In genomic region chr10:22655312-22655973, GRCh38 we compare ENCODE assay signal across 9 cellular contexts. TPM values are rescaled to one million over a fixed set of nuclear protein-coding genes. Genes with fewer than 3 reads are reported as not detected.
DNase-seq lines count a peak whose midpoint lies in the region; ATAC-seq and TF ChIP-seq lines count a peak whose summit lies in the region.
"Had no signal": no experiment of that assay in that cellular context is flagged by ENCODE, and none has a peak within 500 bp of the region (broad histone marks: within the 10 kb centered on the region; RNA-seq: fewer than 3 reads in every experiment).

No MANE protein-coding gene starts in this region.

- no peaks in the 10 kb centered on the region for H3K27me3 Mint-ChIP-seq in neural crest cell (ENCODE audit: low read depth)
- H3K27me3 Mint-ChIP-seq: stimulated activated naive B cell treated with anti-CD40 and anti-IgM and Interleukin-4, amounts not matched to agents 10 μg/mL and 1 μg/mL and 100 μg/mL, for 72 hours had no signal

- no peaks in the 10 kb centered on the region for H3K36me3 Mint-ChIP-seq in neural crest cell (ENCODE audit: low read depth)

- no peak for ATAC-seq in HG03159 (IDR thresholded peaks at IDR 0.05; ENCODE audit: unreplicated experiment)
- ATAC-seq in HG03439 (IDR thresholded peaks at IDR 0.05; ENCODE audit: unreplicated experiment) = no peak
- ATAC-seq in HG02973 (IDR thresholded peaks at IDR 0.05; ENCODE audit: unreplicated experiment) = no peak

- H3K27ac Mint-ChIP-seq in neural crest cell (ENCODE audit: unreplicated experiment) = peak overlapping the region; percentile 87

- in situ Hi-C loops in astrocyte of the spinal cord (cut with HindIII; ENCODE audit: low sequenced_read_pairs) = no loop called here

- no peak for TF ChIP-seq CTCF in LNCaP clone FGC (IDR thresholded peaks at IDR 0.05; ENCODE audit: control insufficient read depth, extremely low read depth, insufficient read depth)
- no peak for TF ChIP-seq CTCF in astrocyte of the spinal cord (IDR thresholded peaks at IDR 0.05; ENCODE audit: low read depth, low read length)
- TF ChIP-seq CTCF in neural crest cell (conservative IDR thresholded peaks at IDR 0.05) = no peak

- H3K4me3 ChIP-seq in LNCaP clone FGC (ENCODE audit: low read depth, low read length) = peak overlapping the region; percentile 42
- no peak overlapping the region for H3K4me3 ChIP-seq in astrocyte of the spinal cord (ENCODE audit: low read depth, low read length)

- DNase-seq in GM04503 (ENCODE audit: low read depth) (peak; percentile 34), LNCaP clone FGC (ENCODE audit: low read depth) (peak; percentile 95), astrocyte of the spinal cord (ENCODE audit: low read depth, low spot score) (peak; percentile 52), neural crest cell (ENCODE audit: low read depth, low spot score) (no peak), T1000 (lab: John Stamatoyannopoulos, UW) (no peak)
- DNase-seq: stimulated activated naive B cell treated with anti-CD40 and anti-IgM and Interleukin-4, amounts not matched to agents 10 μg/mL and 1 μg/mL and 100 μg/mL, for 72 hours had no signal

- H3K9me3 Mint-ChIP-seq in neural crest cell = no peaks in the 10 kb centered on the region
- H3K9me3 Mint-ChIP-seq: stimulated activated naive B cell treated with anti-CD40 and anti-IgM and Interleukin-4, amounts not matched to agents 10 μg/mL and 1 μg/mL and 100 μg/mL, for 72 hours had no signal

- H3K4me1 Mint-ChIP-seq in neural crest cell = peaks cover 30% of the 10 kb centered on the region

- no peak overlapping the region for H3K4me3 Mint-ChIP-seq in neural crest cell

RNA-seq across cellular contexts. Expression of gene PIP4K2A, which starts 58.9 kb away (rescaled TPM):
- 25.4 and 28.7 TPM in 2 replicates for total RNA-seq in neural crest cell

Comparison
In these comparisons a context has a peak if more than half of its experiments do, and no peak if none do; other contexts are left out.
1. DNase-seq: peak in GM04503 (single experiment), LNCaP clone FGC (single experiment) and astrocyte of the spinal cord (single experiment); none in neural crest cell (single experiment) and T1000 (single experiment).